Comparison of ENCODE assay signal across 20 cellular contexts in the genomic region with DNA sequence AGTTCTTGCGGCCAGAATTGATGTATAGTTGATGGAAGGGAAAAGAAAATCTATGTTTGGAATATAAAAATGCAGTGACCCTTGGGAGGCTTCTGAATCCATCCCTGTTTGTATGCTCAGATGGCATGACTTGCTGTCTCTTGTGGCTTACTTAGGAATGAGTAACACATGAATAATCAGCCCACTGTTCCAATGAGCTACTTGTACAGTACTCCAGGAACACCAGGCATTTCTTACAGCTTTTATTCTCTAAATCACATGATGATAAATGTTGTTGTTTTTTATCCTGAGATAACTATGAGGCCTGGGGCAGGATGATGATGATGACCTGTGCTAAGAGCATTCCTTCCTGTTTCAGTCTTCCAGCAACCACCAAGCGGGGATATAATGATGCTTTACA. TPM values are rescaled to one million over a fixed set of nuclear protein-coding genes. Genes with fewer than 3 reads are reported as not detected.
DNase-seq lines count a peak whose midpoint lies in the region; FAIRE-seq and TF ChIP-seq lines count a peak whose summit lies in the region.
"Had no signal": no experiment of that assay in that cellular context is flagged by ENCODE, and none has a peak within 500 bp of the region (broad histone marks: within the 10 kb centered on the region; RNA-seq: fewer than 3 reads in every experiment).

No MANE protein-coding gene starts in this region.

- TF ChIP-seq CTCF in keratinocyte (optimal IDR thresholded peaks at IDR 0.05 in 1 of 3, IDR thresholded peaks at IDR 0.05 in 1 of 3, conservative IDR thresholded peaks at IDR 0.05 in 1 of 3; ENCODE audit: extremely low read depth in 1 of 3, insufficient read depth in 2 of 3, low read length in 3 of 3), result no peak

- peak overlapping the region; percentile 72 for H3K27ac ChIP-seq in keratinocyte (ENCODE audit: control insufficient read depth, insufficient read depth, low read length)
- H3K27ac ChIP-seq: HL-60, parathyroid adenoma, Peyer's patch had no signal

- H3K79me2 ChIP-seq in keratinocyte (ENCODE audit: control insufficient read depth, insufficient read depth, low read length), result no peaks in the 10 kb centered on the region
- H3K79me2 ChIP-seq: parathyroid adenoma had no signal

- no peak overlapping the region for H2AFZ ChIP-seq in keratinocyte (ENCODE audit: control insufficient read depth, low read length)
- H2AFZ ChIP-seq: parathyroid adenoma had no signal

- H3K9me1 ChIP-seq in keratinocyte (ENCODE audit: control insufficient read depth, extremely low read depth, insufficient read depth, low read length), result no peaks in the 10 kb centered on the region

- no peaks in the 10 kb centered on the region for H4K20me1 ChIP-seq in keratinocyte (ENCODE audit: control insufficient read depth, extremely low read depth, insufficient read depth, low read length)

- dilution Hi-C loops in keratinocyte (cut with MboI; ENCODE audit: extremely low pct_ligation_motif_present, low sequenced_read_pairs), result no loop called here

- H3K4me3 ChIP-seq in keratinocyte (ENCODE audit: control insufficient read depth in 2 of 3, extremely low read depth in 1 of 3, insufficient read depth in 2 of 3, low read depth in 1 of 3, low read length in 3 of 3), result no peak overlapping the region
- H3K4me3 ChIP-seq: Peyer's patch had no signal

- DNase-seq in AG08396 (ENCODE audit: low spot score) (peak; percentile 23), HS-27A (ENCODE audit: low read depth) (peak; percentile 57), astrocyte of the hippocampus (ENCODE audit: low read depth, low spot score) (peak; percentile 78), keratinocyte (ENCODE audit: low read depth, low spot score) (peak; percentile 90), nucleus accumbens (lab: John Stamatoyannopoulos, UW) (no peak), DMS153 (lab: John Stamatoyannopoulos, UW) (no peak), MV-4-11 (lab: John Stamatoyannopoulos, UW) (no peak), mesenteric fat pad (ENCODE audit: low spot score) (no peak)
- DNase-seq: activated CD8-positive, alpha-beta memory T cell treated with anti-CD3 and anti-CD28 coated beads, Interleukin-2, amount 50 U/mL, for 4 hours; amniotic stem cell; CD4-positive, alpha-beta T cell; effector CD8-positive, alpha-beta T cell; midbrain; NCI-H1105; NCI-H345; Peyer's patch; stimulated activated CD4-positive, alpha-beta T cell treated with anti-CD3 and anti-CD28 coated beads, Interleukin-1b, Interleukin-23, amount 100 ng/mL, for 48 hours; stimulated activated naive CD4-positive, alpha-beta T cell treated with Interleukin-2 at 50 U/mL for 16 hours had no signal

- no peaks in the 10 kb centered on the region for H3K36me3 ChIP-seq in keratinocyte (ENCODE audit: control insufficient read depth in 2 of 2, extremely low read depth in 1 of 2, insufficient read depth in 2 of 2, low read length in 2 of 2)
- H3K36me3 ChIP-seq: Peyer's patch had no signal

- H3K9ac ChIP-seq in keratinocyte (ENCODE audit: control insufficient read depth, extremely low read depth, insufficient read depth, low read length), result peak overlapping the region; percentile 37
- H3K9ac ChIP-seq: parathyroid adenoma had no signal

- H3K27me3 ChIP-seq in keratinocyte (ENCODE audit: control insufficient read depth, extremely low read depth, insufficient read depth, low read length), result no peaks in the 10 kb centered on the region
- H3K27me3 ChIP-seq: Peyer's patch had no signal

- no peaks in the 10 kb centered on the region for H3K9me3 ChIP-seq in keratinocyte (ENCODE audit: control insufficient read depth, low read depth, low read length)
- H3K9me3 ChIP-seq: Peyer's patch had no signal

- H3K4me1 ChIP-seq in keratinocyte (ENCODE audit: control insufficient read depth, extremely low read depth, insufficient read depth, low read length), result peaks cover 29% of the 10 kb centered on the region
- H3K4me1 ChIP-seq: parathyroid adenoma, Peyer's patch had no signal

- FAIRE-seq in keratinocyte (lab: Jason Lieb, UNC), result peak; percentile 96

- H3K4me2 ChIP-seq in keratinocyte (ENCODE audit: control insufficient read depth, extremely low read depth, insufficient read depth, low read depth, low read length), result peak overlapping the region; percentile 61

RNA-seq across cellular contexts. Expression of gene TMPRSS11E, which starts 18.9 kb away (rescaled TPM):
- polyA plus RNA-seq in keratinocyte, result 1.6 to 2.3 TPM (median 2.0 TPM) in 3 replicates
- 5.6 TPM for polyA plus RNA-seq in keratinocyte (2011; ENCODE audit: low read depth)
- polyA plus RNA-seq in keratinocyte (2011; cell fraction: cytosol; rRNA removed), result 0.49 and 2.1 TPM in 2 replicates
- polyA plus RNA-seq in keratinocyte (2011; cell fraction: nucleus; rRNA removed), result 3.6 and 7.6 TPM in 2 replicates
- 1.3 and 3.4 TPM in 2 replicates for polyA plus RNA-seq in keratinocyte (2012; ENCODE audit: low replicate concordance)
- 1.1 to 1.6 TPM in 2 of 3 replicates, not detected in the other for polyA minus RNA-seq in keratinocyte
- polyA minus RNA-seq in keratinocyte (2011; cell fraction: cytosol; rRNA and poly(A)+ RNA removed), result 0.96 TPM
- 4.2 and 4.5 TPM in 2 replicates for polyA minus RNA-seq in keratinocyte (2011; cell fraction: nucleus; rRNA and poly(A)+ RNA removed)
- total RNA-seq in mesenteric fat pad, result not detected
- total RNA-seq: CD4-positive, alpha-beta T cell; Peyer's patch had no signal

Comparison
In these comparisons a context has a peak if more than half of its experiments do, and no peak if none do; other contexts are left out.
1. DNase-seq: peak in AG08396 (single experiment), HS-27A (single experiment), astrocyte of the hippocampus (single experiment) and keratinocyte (single experiment); none in nucleus accumbens (0 of 56), DMS153 (single experiment), MV-4-11 (single experiment) and mesenteric fat pad (single experiment).